ENCODE assay signal across 23 cellular contexts in the genomic region with DNA sequence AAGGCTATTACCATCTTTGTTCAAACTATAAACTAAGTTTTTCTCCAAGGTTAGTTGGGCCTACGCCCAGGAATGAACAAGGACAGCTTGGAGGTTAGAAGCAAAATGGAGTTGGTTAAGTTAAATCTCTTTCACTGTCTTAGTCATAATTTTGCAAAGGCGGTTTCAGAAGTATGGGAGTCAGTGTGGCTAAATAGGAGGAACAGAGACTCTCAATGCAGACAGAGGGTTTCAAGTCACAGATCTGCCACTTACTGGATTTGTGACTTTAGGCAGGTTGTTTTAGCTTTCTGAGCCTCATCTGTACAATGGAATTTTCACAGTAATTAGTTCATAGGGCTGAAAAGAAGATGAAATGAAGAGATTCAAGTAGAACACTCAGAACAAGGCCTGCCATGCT. TPM values are rescaled to one million over a fixed set of nuclear protein-coding genes. Genes with fewer than 3 reads are reported as not detected.
DNase-seq lines count a peak whose midpoint lies in the region; ATAC-seq, FAIRE-seq and TF ChIP-seq lines count a peak whose summit lies in the region.
"Not testable (repeated sequence)": the region's sequence is repeated elsewhere in the genome, so short reads cannot be mapped to it uniquely, and the experiment has no call there.
"Had no signal": no experiment of that assay in that cellular context is flagged by ENCODE, and none has a peak within 500 bp of the region (broad histone marks: within the 10 kb centered on the region; RNA-seq: fewer than 3 reads in every experiment).

No MANE protein-coding gene starts in this region.

- not testable (repeated sequence) for TF ChIP-seq POLR2A in GM12891 (IDR thresholded peaks at IDR 0.05; ENCODE audit: low read depth, low read length)

- DNase-seq in GM12891 (ENCODE audit: insufficient read length, low spot score), result not testable (repeated sequence)

- not testable (repeated sequence) for H3K27me3 Mint-ChIP-seq in activated T-helper 17 cell treated with anti-CD3 and anti-CD28 coated beads, Interleukin-2, amount 50 U/mL, for 72 hours

- not testable (repeated sequence) for H3K27ac Mint-ChIP-seq in activated T-helper 17 cell treated with anti-CD3 and anti-CD28 coated beads, Interleukin-2, amount 50 U/mL, for 72 hours

- not testable (repeated sequence) for H3K4me3 Mint-ChIP-seq in activated T-helper 17 cell treated with anti-CD3 and anti-CD28 coated beads, Interleukin-2, amount 50 U/mL, for 72 hours

- not testable (repeated sequence) for H3K36me3 Mint-ChIP-seq in activated T-helper 17 cell treated with anti-CD3 and anti-CD28 coated beads, Interleukin-2, amount 50 U/mL, for 72 hours (ENCODE audit: low read depth)

- not testable (repeated sequence) for H3K4me1 Mint-ChIP-seq in activated T-helper 17 cell treated with anti-CD3 and anti-CD28 coated beads, Interleukin-2, amount 50 U/mL, for 72 hours

- not testable (repeated sequence) for H3K9me3 Mint-ChIP-seq in activated T-helper 17 cell treated with anti-CD3 and anti-CD28 coated beads, Interleukin-2, amount 50 U/mL, for 72 hours

- FAIRE-seq in GM12891 (lab: Jason Lieb, UNC), result peak; percentile 99

- ATAC-seq in GM18861 (IDR thresholded peaks at IDR 0.05; ENCODE audit: unreplicated experiment) (peak; percentile 79), GM19395 (IDR thresholded peaks at IDR 0.05; ENCODE audit: unreplicated experiment) (peak; percentile 96), GM21529 (IDR thresholded peaks at IDR 0.05; ENCODE audit: unreplicated experiment) (peak; percentile 92), HG02763 (IDR thresholded peaks at IDR 0.05; ENCODE audit: unreplicated experiment) (peak; percentile 76), HG03045 (IDR thresholded peaks at IDR 0.05; ENCODE audit: unreplicated experiment) (peak; percentile 57), HG03378 (IDR thresholded peaks at IDR 0.05; ENCODE audit: unreplicated experiment) (peak; percentile 87)
- ATAC-seq in activated T-helper 17 cell treated with anti-CD3 and anti-CD28 coated beads, Interleukin-2, amount 50 U/mL, for 72 hours (replicated peaks), result peak; percentile 78

RNA-seq across cellular contexts. Expression of gene RHOXF2, which starts 35.3 kb away (rescaled TPM):
- not detected for polyA plus RNA-seq in GM12891 (2012; ENCODE audit: low read depth, missing spikeins)
- under 1 TPM in 1 of 2 donors, not detected in 1; 0.29 TPM for total RNA-seq in activated T-helper 17 cell treated with anti-CD3 and anti-CD28 coated beads, Interleukin-2, amount 50 U/mL, for 72 hours
- total RNA-seq: activated CD4-positive, alpha-beta T cell treated with anti-CD3 and anti-CD28 coated beads, Interleukin-2, amount 10 ng/mL, durations not matched to agents 7 days and 5 days; activated CD8-positive, alpha-beta memory T cell treated with anti-CD3 and anti-CD28 coated beads for 36 hours; cerebellum; esophagus muscularis mucosa; H9; M059J; mammary epithelial cell; mucosa of descending colon; natural killer cell; right lobe of liver; Right ventricle myocardium inferior; spleen; T-helper 1 cell treated with Interleukin-12 subunit alpha and Interleukin-12 subunit beta and Interleukin-4 antibody, amounts not matched to agents 30 ng/mL and 1 ng/mL, for 36 hours; ureter had no signal
- polyA plus RNA-seq: mammary epithelial cell, SK-N-SH had no signal

RNA-seq across cellular contexts. Expression of gene ZBTB33, which starts 56.9 kb away (rescaled TPM):
- polyA plus RNA-seq in GM12891 (2012; ENCODE audit: low read depth, missing spikeins), result 8.4 TPM
- total RNA-seq in activated T-helper 17 cell treated with anti-CD3 and anti-CD28 coated beads, Interleukin-2, amount 50 U/mL, for 72 hours, result 10 to 100 TPM; 14.4 to 14.7 TPM
